In the genomic region with DNA sequence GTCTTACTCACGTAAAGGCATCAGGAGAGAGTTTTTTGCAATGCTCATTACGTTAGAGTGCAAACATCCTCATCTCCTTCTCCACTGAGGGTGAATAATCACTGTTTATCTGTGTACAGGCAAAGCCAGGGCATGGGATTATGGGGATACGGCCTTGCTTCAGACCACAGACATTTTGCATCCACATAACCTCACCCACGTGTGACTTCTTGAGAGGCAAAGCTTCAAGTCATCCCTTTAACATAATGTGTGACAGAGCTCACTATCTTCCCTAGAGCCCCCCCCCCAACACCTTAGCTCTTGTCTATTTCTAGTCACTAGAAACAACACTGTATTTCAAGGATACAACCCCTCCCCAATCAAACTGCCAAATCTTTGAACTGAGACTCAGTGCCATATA, we compare ENCODE assay signal across 12 cellular contexts. TPM values are rescaled to one million over a fixed set of nuclear protein-coding genes. Genes with fewer than 3 reads are reported as not detected.
"Had no signal": no experiment of that assay in that cellular context is flagged by ENCODE, and none has a peak within 500 bp of the region (broad histone marks: within the 10 kb centered on the region; RNA-seq: fewer than 3 reads in every experiment).

No MANE protein-coding gene starts in this region.

RNA-seq across cellular contexts. Expression of gene OR2A1, which starts 20.6 kb away (rescaled TPM):
- total RNA-seq: activated CD4-positive, alpha-beta T cell treated with anti-CD3 and anti-CD28 coated beads for 36 hours; activated CD8-positive, alpha-beta memory T cell treated with anti-CD3 and anti-CD28 coated beads for 36 hours; activated naive CD4-positive, alpha-beta T cell treated with anti-CD3 and anti-CD28 coated beads, Interleukin-2, amount 50 U/mL, for 72 hours; activated T-cell treated with anti-CD3 and anti-CD28 coated beads, Interleukin-2, amount 50 U/mL, for 72 hours; cardiac muscle cell; LHCN-M2; NCI-H460; SJSA1; T-cell; T-helper 17 cell had no signal
- polyA plus RNA-seq: cardiac muscle cell had no signal

RNA-seq across cellular contexts. Expression of gene CTAGE8, which starts 22.5 kb away (rescaled TPM):
- total RNA-seq: cardiac muscle cell, SJSA1 had no signal
- polyA plus RNA-seq: cardiac muscle cell had no signal

RNA-seq across cellular contexts. Expression of gene OR2A7, which starts 27.0 kb away (rescaled TPM):
- total RNA-seq: LHCN-M2, NCI-H460, SJSA1 had no signal
- polyA plus RNA-seq: cardiac muscle cell had no signal

RNA-seq across cellular contexts. Expression of gene OR2A42, which starts 52.2 kb away (rescaled TPM):
- total RNA-seq: activated CD4-positive, alpha-beta memory T cell treated with anti-CD3 and anti-CD28 coated beads, Interleukin-2, amount 10 ng/mL, durations not matched to agents 7 days and 5 days; activated CD4-positive, alpha-beta T cell treated with anti-CD3 and anti-CD28 coated beads for 36 hours; activated CD8-positive, alpha-beta memory T cell treated with anti-CD3 and anti-CD28 coated beads for 36 hours; activated naive CD4-positive, alpha-beta T cell treated with anti-CD3 and anti-CD28 coated beads, Interleukin-2, amount 50 U/mL, for 72 hours; activated T-cell treated with anti-CD3 and anti-CD28 coated beads, Interleukin-2, amount 50 U/mL, for 72 hours; activated T-helper 17 cell treated with anti-CD3 and anti-CD28 coated beads, Interleukin-2, amount 50 U/mL, for 72 hours; cardiac muscle cell; LHCN-M2; NCI-H460; SJSA1 had no signal
- polyA plus RNA-seq: cardiac muscle cell had no signal
